In genomic region chr4:160567634-160568033, GRCh38 we compare ENCODE assay signal across 34 cellular contexts.
"Had no signal": no experiment of that assay in that cellular context is flagged by ENCODE, and none has a peak within 500 bp of the region (broad histone marks: within the 10 kb centered on the region; RNA-seq: fewer than 3 reads in every experiment).

No MANE protein-coding gene starts in this region.

- H3K9me3 ChIP-seq: adrenal gland, ascending aorta, body of pancreas, breast epithelium had no signal

- FAIRE-seq: astrocyte, bronchial epithelial cell had no signal

- H3K36me3 ChIP-seq: adrenal gland, ascending aorta, brain microvascular endothelial cell, breast epithelium, cardiac muscle cell had no signal

- ATAC-seq: activated naive CD4-positive, alpha-beta T cell treated with anti-CD3 and anti-CD28 coated beads, Interleukin-2, amount 50 U/mL, for 72 hours; activated naive CD8-positive, alpha-beta T cell treated with anti-CD3 and anti-CD28 coated beads, Interleukin-2, amount 50 U/mL, for 24 hours; activated T-cell treated with anti-CD3 and anti-CD28 coated beads, Interleukin-2, amount 50 U/mL, for 4 hours; activated T-cell treated with anti-CD3 and anti-CD28 coated beads, Interleukin-2, amount 50 U/mL, for 72 hours; activated T-helper 17 cell treated with anti-CD3 and anti-CD28 coated beads, Interleukin-2, amount 50 U/mL, for 72 hours; body of pancreas had no signal

- DNase-seq: activated effector memory CD4-positive, alpha-beta T cell treated with anti-CD3 and anti-CD28 coated beads, Interleukin-2, amount 50 U/mL, for 16 hours; activated effector memory CD4-positive, alpha-beta T cell treated with Interleukin-2 at 50 U/mL for 16 hours; activated gamma-delta T cell; activated gamma-delta T cell treated with Interleukin-2 at 50 U/mL for 16 hours; activated naive CD4-positive, alpha-beta T cell; activated naive CD4-positive, alpha-beta T cell treated with anti-CD3 and anti-CD28 coated beads for 36 hours; activated naive CD4-positive, alpha-beta T cell treated with anti-CD3 and anti-CD28 coated beads, Interleukin-2, amount 10 ng/mL, durations not matched to agents 7 days and 5 days; activated naive CD4-positive, alpha-beta T cell treated with anti-CD3 and anti-CD28 coated beads, Interleukin-2, amount 50 U/mL, for 16 hours; activated naive CD4-positive, alpha-beta T cell treated with Interleukin-2 at 50 U/mL for 16 hours; activated naive CD8-positive, alpha-beta T cell treated with anti-CD3 and anti-CD28 coated beads for 36 hours; activated naive CD8-positive, alpha-beta T cell treated with anti-CD3 and anti-CD28 coated beads, Interleukin-2, amount 10 ng/mL, durations not matched to agents 7 days and 5 days; activated naive CD8-positive, alpha-beta T cell treated with anti-CD3 and anti-CD28 coated beads, Interleukin-2, amount 50 U/mL, for 24 hours; activated T-cell treated with anti-CD3 and anti-CD28 coated beads, Interleukin-2, amount 50 U/mL, for 1 hour; activated T-cell treated with anti-CD3 and anti-CD28 coated beads, Interleukin-2, amount 50 U/mL, for 24 hours; activated T-cell treated with anti-CD3 and anti-CD28 coated beads, Interleukin-2, amount 50 U/mL, for 4 hours; activated T-cell treated with anti-CD3 and anti-CD28 coated beads, Interleukin-2, amount 50 U/mL, for 48 hours; activated T-cell treated with anti-CD3 and anti-CD28 coated beads, Interleukin-2, amount 50 U/mL, for 72 hours; adrenal gland; amniotic stem cell; amygdala; anterior cingulate cortex; aorta; body of pancreas; brain microvascular endothelial cell; caudate nucleus; central memory CD4-positive, alpha-beta T cell; cerebellar nuclear complex had no signal

- H3K4me1 ChIP-seq: adrenal gland, ascending aorta, body of pancreas, breast epithelium had no signal

- H3K27me3 ChIP-seq: adrenal gland, ascending aorta, body of pancreas, brain microvascular endothelial cell, breast epithelium, cardiac muscle cell had no signal

- H3K4me3 ChIP-seq: adrenal gland, ascending aorta, body of pancreas, breast epithelium, cardiac muscle cell had no signal

- H3K27ac ChIP-seq: adrenal gland, ascending aorta, body of pancreas, brain microvascular endothelial cell, breast epithelium, cardiac muscle cell had no signal
